Comparison of ENCODE assay signal across 9 cellular contexts in the genomic region with DNA sequence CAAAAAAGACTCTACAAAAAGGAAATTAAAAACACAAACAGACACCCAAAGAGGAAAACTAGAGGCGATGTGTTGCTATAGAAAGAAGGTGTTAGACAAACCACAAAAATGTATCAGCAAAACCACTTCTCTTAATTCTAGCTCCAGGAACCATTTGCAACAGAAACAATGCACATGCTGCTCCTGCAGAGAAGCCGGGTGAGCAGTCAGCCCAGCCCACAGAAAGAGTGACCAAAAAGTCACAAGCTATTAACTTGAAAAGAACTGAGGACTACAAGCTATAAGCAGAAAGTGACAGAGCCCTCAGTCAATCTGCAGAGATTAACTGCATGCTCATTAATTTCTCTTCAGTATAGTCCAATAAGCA.
DNase-seq lines count a peak whose midpoint lies in the region; ATAC-seq and TF ChIP-seq lines count a peak whose summit lies in the region.
"Had no signal": no experiment of that assay in that cellular context is flagged by ENCODE, and none has a peak within 500 bp of the region (broad histone marks: within the 10 kb centered on the region; RNA-seq: fewer than 3 reads in every experiment).

No MANE protein-coding gene starts in this region.

- ATAC-seq in GM19025 (IDR thresholded peaks at IDR 0.05; ENCODE audit: low read depth, unreplicated experiment) (peak; percentile 65), HG02642 (IDR thresholded peaks at IDR 0.05; ENCODE audit: poor library complexity, unreplicated experiment) (peak; percentile 74), memory B cell (ENCODE audit: low read depth) (peak; percentile 37)

- TF ChIP-seq CTCF in HL-60 (IDR thresholded peaks at IDR 0.05; ENCODE audit: insufficient read depth, low read length) (no peak), thyroid gland (IDR thresholded peaks at IDR 0.05) (no peak)

- intact Hi-C loops in thyroid gland (cut with DNase I) = no loop called here

- DNase-seq in HL-60 (ENCODE audit: low read depth in 1 of 2, low spot score in 1 of 2) = peak in 1 of 2 experiments; percentile 68
- no peak for DNase-seq in memory B cell (ENCODE audit: low spot score in 2 of 2)
- DNase-seq in thyroid gland = no peak
- DNase-seq in hypothalamus (lab: John Stamatoyannopoulos, UW) = no peak
- DNase-seq in NCI-H345 treated with DMSO at 0.1 percent for 48 hours (lab: John Stamatoyannopoulos, UW; ENCODE audit: unreplicated experiment) = no peak
- DNase-seq: NCI-H146 had no signal

- H3K27me3 ChIP-seq in HL-60 (ENCODE audit: insufficient read depth, poor library complexity, severe bottlenecking) (no peaks in the 10 kb centered on the region), thyroid gland (no peaks in the 10 kb centered on the region)

- no peaks in the 10 kb centered on the region for H3K9me3 ChIP-seq in thyroid gland

- WGBS in thyroid gland, 2 donors = 77 to 88% methylated on average over 2 of the region's 2 CpGs

- peaks cover 22% of the 10 kb centered on the region for H3K4me1 Mint-ChIP-seq in memory B cell

- H3K4me3 ChIP-seq in HL-60 (replicated peaks; ENCODE audit: insufficient read depth, low read length) (no peak overlapping the region), thyroid gland (replicated peaks in 1 of 3) (no peak overlapping the region)

- no peak for TF ChIP-seq POLR2A in thyroid gland (IDR thresholded peaks at IDR 0.05)

- H3K27ac Mint-ChIP-seq in memory B cell = peak overlapping the region; percentile 63

- H3K27ac ChIP-seq in HL-60 (replicated peaks) = peak overlapping the region; percentile 30
- no peak overlapping the region for H3K27ac ChIP-seq in thyroid gland

- H3K4me3 Mint-ChIP-seq in memory B cell = peak overlapping the region; percentile 63

- no peaks in the 10 kb centered on the region for H3K36me3 Mint-ChIP-seq in memory B cell
- H3K36me3 Mint-ChIP-seq: brain had no signal

- no peaks in the 10 kb centered on the region for H3K9me3 Mint-ChIP-seq in memory B cell

- no peaks in the 10 kb centered on the region for H3K36me3 ChIP-seq in thyroid gland

- H3K27me3 Mint-ChIP-seq in memory B cell = peaks cover 3% of the 10 kb centered on the region

- H3K4me1 ChIP-seq in thyroid gland = peaks cover 0 to 5% of the 10 kb centered on the region in 2 donors
